In genomic region chr11:114413958-114414357, GRCh38 we compare ENCODE assay signal across 18 cellular contexts.
"Had no signal": no experiment of that assay in that cellular context is flagged by ENCODE, and none has a peak within 500 bp of the region (broad histone marks: within the 10 kb centered on the region; RNA-seq: fewer than 3 reads in every experiment).

No MANE protein-coding gene starts in this region.

- H3K4me3 Mint-ChIP-seq: naive thymus-derived CD8-positive, alpha-beta T cell had no signal

- DNase-seq: cortex of kidney; dorsolateral prefrontal cortex; effector CD8-positive, alpha-beta T cell; kidney glomerular epithelial cell; mammary epithelial cell; mucosa of descending colon; naive thymus-derived CD8-positive, alpha-beta T cell; ovary; right cardiac atrium; small intestine; stimulated activated CD4-positive, alpha-beta T cell treated with anti-CD3 and anti-CD28 coated beads, Interleukin-12 subunit alpha, Interleukin-12 subunit beta, amount 100 ng/mL, for 4 hours; stimulated activated naive CD4-positive, alpha-beta T cell; stomach; substantia nigra; transverse colon had no signal

- ATAC-seq: esophagus mucosa; mucosa of descending colon; naive thymus-derived CD8-positive, alpha-beta T cell; right cardiac atrium had no signal

- H3K4me3 ChIP-seq: dorsolateral prefrontal cortex, mucosa of descending colon, ovary, stomach, thoracic aorta, transverse colon had no signal

- H3K27me3 ChIP-seq: dorsolateral prefrontal cortex, ovary, stomach, transverse colon had no signal

- H3K36me3 ChIP-seq: ovary had no signal

- H3K4me1 ChIP-seq: stomach, transverse colon had no signal

- H3K9me3 Mint-ChIP-seq: naive thymus-derived CD8-positive, alpha-beta T cell had no signal

- H3K27me3 Mint-ChIP-seq: naive thymus-derived CD8-positive, alpha-beta T cell had no signal

- H3K27ac ChIP-seq: dorsolateral prefrontal cortex, ovary, stomach, thoracic aorta, transverse colon had no signal

- FAIRE-seq: endometrium, small intestine had no signal

- H3K9me3 ChIP-seq: mucosa of descending colon, ovary, stomach, thoracic aorta, transverse colon had no signal
